In the genomic region with DNA sequence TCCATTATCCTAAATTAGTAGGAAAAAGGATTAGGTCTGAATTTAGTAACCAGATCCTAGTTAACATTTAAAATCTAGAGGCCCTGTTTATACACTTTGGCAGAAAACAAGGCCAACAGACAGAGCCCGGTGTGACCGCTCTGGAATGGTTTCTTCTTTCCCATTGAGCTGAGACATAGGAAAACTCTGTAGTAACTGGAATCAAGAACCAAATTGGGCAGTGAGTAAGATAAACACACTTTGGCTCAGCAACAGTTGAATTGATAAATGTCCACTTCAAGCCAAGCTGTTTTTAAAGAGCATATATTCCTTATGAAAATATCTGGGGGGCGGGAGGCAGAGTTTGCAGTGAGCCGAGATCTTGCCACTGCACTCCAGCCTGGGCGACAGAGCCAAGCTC, we compare ENCODE assay signal across 27 cellular contexts.
"Had no signal": no experiment of that assay in that cellular context is flagged by ENCODE, and none has a peak within 500 bp of the region (broad histone marks: within the 10 kb centered on the region; RNA-seq: fewer than 3 reads in every experiment).

No MANE protein-coding gene starts in this region.

- ATAC-seq: activated CD8-positive, alpha-beta memory T cell treated with anti-CD3 and anti-CD28 coated beads, Interleukin-2, amount 10 ng/mL, durations not matched to agents 7 days and 5 days; activated naive CD8-positive, alpha-beta T cell treated with anti-CD3 and anti-CD28 coated beads, Interleukin-2, amount 50 U/mL, for 24 hours; T-cell had no signal

- H3K27ac Mint-ChIP-seq: activated B cell treated with CpG ODN at 0.5 μM for 24 hours; activated CD4-positive, alpha-beta T cell treated with anti-CD3 and anti-CD28 coated beads, Interleukin-2, amount 10 ng/mL, durations not matched to agents 24 days and 14 days; activated CD8-positive, alpha-beta memory T cell treated with anti-CD3 and anti-CD28 coated beads, Interleukin-2, amount 10 ng/mL, durations not matched to agents 7 days and 5 days; activated naive CD4-positive, alpha-beta T cell treated with anti-CD3 and anti-CD28 coated beads, Interleukin-2, amount 50 U/mL, for 24 hours; activated naive CD8-positive, alpha-beta T cell treated with anti-CD3 and anti-CD28 coated beads, Interleukin-2, amount 50 U/mL, for 24 hours; activated T-cell treated with anti-CD3 and anti-CD28 coated beads, Interleukin-2, amount 50 U/mL, for 24 hours; activated T-helper 1 cell treated with anti-CD3 and anti-CD28 coated beads, Interleukin-12 subunit alpha, Interleukin-12 subunit beta, Interleukin-2, Interleukin-4 antibody, amounts not matched to agents 30 ng/mL and 10 ng/mL and 1 ng/mL, durations not matched to agents 14 hours and 24 hours and 36 hours; T-cell had no signal

- H3K27me3 Mint-ChIP-seq: activated B cell treated with CpG ODN at 0.5 μM for 24 hours; activated CD4-positive, alpha-beta T cell treated with anti-CD3 and anti-CD28 coated beads, Interleukin-2, amount 10 ng/mL, durations not matched to agents 24 days and 14 days; activated CD8-positive, alpha-beta memory T cell treated with anti-CD3 and anti-CD28 coated beads, Interleukin-2, amount 10 ng/mL, durations not matched to agents 7 days and 5 days; activated naive CD4-positive, alpha-beta T cell treated with anti-CD3 and anti-CD28 coated beads, Interleukin-2, amount 50 U/mL, for 24 hours; activated naive CD8-positive, alpha-beta T cell treated with anti-CD3 and anti-CD28 coated beads, Interleukin-2, amount 50 U/mL, for 24 hours; activated T-cell treated with anti-CD3 and anti-CD28 coated beads, Interleukin-2, amount 50 U/mL, for 24 hours; T-cell had no signal

- H3K4me1 Mint-ChIP-seq: activated B cell treated with CpG ODN at 0.5 μM for 24 hours; activated CD4-positive, alpha-beta T cell treated with anti-CD3 and anti-CD28 coated beads, Interleukin-2, amount 10 ng/mL, durations not matched to agents 24 days and 14 days; activated CD8-positive, alpha-beta memory T cell treated with anti-CD3 and anti-CD28 coated beads, Interleukin-2, amount 10 ng/mL, durations not matched to agents 7 days and 5 days; activated naive CD4-positive, alpha-beta T cell treated with anti-CD3 and anti-CD28 coated beads, Interleukin-2, amount 50 U/mL, for 24 hours; activated naive CD8-positive, alpha-beta T cell treated with anti-CD3 and anti-CD28 coated beads, Interleukin-2, amount 50 U/mL, for 24 hours; T-cell had no signal

- H3K4me2 ChIP-seq: KMS-11, PC-9 had no signal

- H3K4me3 Mint-ChIP-seq: activated B cell treated with CpG ODN at 0.5 μM for 24 hours; activated CD4-positive, alpha-beta T cell treated with anti-CD3 and anti-CD28 coated beads, Interleukin-2, amount 10 ng/mL, durations not matched to agents 24 days and 14 days; activated CD8-positive, alpha-beta memory T cell treated with anti-CD3 and anti-CD28 coated beads, Interleukin-2, amount 10 ng/mL, durations not matched to agents 7 days and 5 days; activated naive CD4-positive, alpha-beta T cell treated with anti-CD3 and anti-CD28 coated beads, Interleukin-2, amount 50 U/mL, for 24 hours; activated naive CD8-positive, alpha-beta T cell treated with anti-CD3 and anti-CD28 coated beads, Interleukin-2, amount 50 U/mL, for 24 hours; activated T-cell treated with anti-CD3 and anti-CD28 coated beads, Interleukin-2, amount 50 U/mL, for 24 hours; activated T-helper 1 cell treated with anti-CD3 and anti-CD28 coated beads, Interleukin-12 subunit alpha, Interleukin-12 subunit beta, Interleukin-2, Interleukin-4 antibody, amounts not matched to agents 30 ng/mL and 10 ng/mL and 1 ng/mL, durations not matched to agents 14 hours and 24 hours and 36 hours; T-cell had no signal

- H3K9me3 Mint-ChIP-seq: activated CD4-positive, alpha-beta T cell treated with anti-CD3 and anti-CD28 coated beads, Interleukin-2, amount 10 ng/mL, durations not matched to agents 24 days and 14 days; activated naive CD4-positive, alpha-beta T cell treated with anti-CD3 and anti-CD28 coated beads, Interleukin-2, amount 50 U/mL, for 24 hours; activated naive CD8-positive, alpha-beta T cell treated with anti-CD3 and anti-CD28 coated beads, Interleukin-2, amount 50 U/mL, for 24 hours; activated T-cell treated with anti-CD3 and anti-CD28 coated beads, Interleukin-2, amount 50 U/mL, for 24 hours; activated T-helper 1 cell treated with anti-CD3 and anti-CD28 coated beads, Interleukin-12 subunit alpha, Interleukin-12 subunit beta, Interleukin-2, Interleukin-4 antibody, amounts not matched to agents 30 ng/mL and 10 ng/mL and 1 ng/mL, durations not matched to agents 14 hours and 24 hours and 36 hours had no signal

- H3K9ac ChIP-seq: KMS-11 had no signal

- H2AFZ ChIP-seq: PC-9 had no signal

- H3K27me3 ChIP-seq: brain microvascular endothelial cell, cardiac muscle cell had no signal

- H3K36me3 ChIP-seq: brain microvascular endothelial cell, cardiac muscle cell had no signal

- H3K36me3 Mint-ChIP-seq: activated CD8-positive, alpha-beta memory T cell treated with anti-CD3 and anti-CD28 coated beads, Interleukin-2, amount 10 ng/mL, durations not matched to agents 7 days and 5 days; activated naive CD4-positive, alpha-beta T cell treated with anti-CD3 and anti-CD28 coated beads, Interleukin-2, amount 50 U/mL, for 24 hours; T-cell had no signal

- H3K27ac ChIP-seq: brain microvascular endothelial cell, cardiac muscle cell, KMS-11, PC-9 had no signal

- DNase-seq: activated B cell treated with CpG ODN at 0.5 μM for 24 hours; activated CD4-positive, alpha-beta T cell treated with anti-CD3 and anti-CD28 coated beads for 1 hour; activated CD4-positive, alpha-beta T cell treated with anti-CD3 and anti-CD28 coated beads, Interleukin-2, amount 10 ng/mL, durations not matched to agents 24 days and 14 days; activated CD4-positive, alpha-beta T cell treated with anti-CD3 and anti-CD28 coated beads, Interleukin-2, amount 50 U/mL, for 48 hours; activated CD8-positive, alpha-beta memory T cell treated with anti-CD3 and anti-CD28 coated beads, Interleukin-2, amount 10 ng/mL, durations not matched to agents 7 days and 5 days; activated effector memory CD4-positive, alpha-beta T cell treated with Interleukin-2 at 50 U/mL for 16 hours; activated naive CD4-positive, alpha-beta T cell; activated naive CD8-positive, alpha-beta T cell treated with anti-CD3 and anti-CD28 coated beads, Interleukin-2, amount 50 U/mL, for 24 hours; activated T-cell treated with anti-CD3 and anti-CD28 coated beads, Interleukin-2, amount 50 U/mL, for 24 hours; amygdala; brain microvascular endothelial cell; MV-4-11; NCI-H1092 treated with DMSO at 0.1 percent for 48 hours; NCI-H1436; NCI-H1694 treated with DMSO at 0.1 percent for 48 hours; NCI-H2081; NCI-H510A treated with DMSO at 0.1 percent for 48 hours; NCI-H69; PC-9; SHP77 treated with DMSO at 0.1 percent for 48 hours; T-cell; T-helper 2 cell; T1000 had no signal

- H3K4me3 ChIP-seq: cardiac muscle cell, PC-9 had no signal
